ENCODE assay signal across 21 cellular contexts in the genomic region with DNA sequence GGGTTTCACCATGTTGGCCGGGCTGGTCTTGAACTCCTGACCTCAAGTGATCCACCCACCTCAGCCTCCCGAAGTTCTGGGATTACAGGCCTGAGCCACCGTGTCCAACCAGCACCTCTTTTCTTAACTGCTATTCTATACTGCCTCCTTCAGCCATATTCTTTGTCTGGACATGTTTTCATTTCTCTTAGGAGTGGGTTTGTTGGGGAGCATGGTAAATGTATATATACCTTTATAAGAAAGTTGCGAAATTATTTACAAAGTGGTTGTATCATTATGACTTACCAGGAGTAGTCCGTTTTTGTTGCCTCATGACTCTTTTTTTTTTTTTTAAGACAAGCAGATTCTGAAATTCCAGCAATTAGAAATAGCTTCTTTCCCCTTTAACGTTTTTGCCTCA. TPM values are rescaled to one million over a fixed set of nuclear protein-coding genes. Genes with fewer than 3 reads are reported as not detected.
DNase-seq lines count a peak whose midpoint lies in the region; ATAC-seq and TF ChIP-seq lines count a peak whose summit lies in the region.
"Had no signal": no experiment of that assay in that cellular context is flagged by ENCODE, and none has a peak within 500 bp of the region (broad histone marks: within the 10 kb centered on the region; RNA-seq: fewer than 3 reads in every experiment).

No MANE protein-coding gene starts in this region.

- peaks cover 17% of the 10 kb centered on the region for H3K4me1 ChIP-seq in PC-9 (replicated peaks; ENCODE audit: insufficient read depth)
- H3K4me1 ChIP-seq in neutrophil (ENCODE audit: control insufficient read depth in 1 of 2, insufficient read depth in 1 of 2, low read depth in 1 of 2, low read length in 1 of 2): peaks cover 7 to 20% of the 10 kb centered on the region in 2 experiments
- H3K4me1 ChIP-seq: colonic mucosa, neural progenitor cell had no signal

- H4K20me1 ChIP-seq in PC-9 (ENCODE audit: insufficient read depth): 0 out of 2 replicates have a peak, but pooled peaks cover 6% of the 10 kb centered on the region

- H3K9me3 ChIP-seq in PC-9 (ENCODE audit: insufficient read depth, low read depth) (peaks cover 6% of the 10 kb centered on the region; the same call in 1 of the 2 replicates), neutrophil (no peaks in the 10 kb centered on the region)
- H3K9me3 ChIP-seq: colonic mucosa, vagina had no signal

- peak overlapping the region; percentile 5; the same call in 1 of the 2 replicates for H3K4me2 ChIP-seq in PC-9
- H3K4me2 ChIP-seq: GM23338, neural progenitor cell had no signal

- H3K27ac ChIP-seq in PC-9 (peak overlapping the region; percentile 39; the same call in 1 of the 2 replicates), neutrophil (peak overlapping the region; percentile 17)
- H3K27ac ChIP-seq: colonic mucosa, neural progenitor cell, vagina had no signal

- TF ChIP-seq CTCF in PC-9 (conservative IDR thresholded peaks at IDR 0.05) (no peak), neutrophil (IDR thresholded peaks at IDR 0.05) (no peak)

- H3K36me3 Mint-ChIP-seq in activated naive CD4-positive, alpha-beta T cell treated with anti-CD3 and anti-CD28 coated beads, Interleukin-2, amount 10 ng/mL, durations not matched to agents 7 days and 5 days: peaks cover 61% of the 10 kb centered on the region
- peaks cover 0 to 47% of the 10 kb centered on the region in 2 donors for H3K36me3 Mint-ChIP-seq in activated naive CD4-positive, alpha-beta T cell treated with anti-CD3 and anti-CD28 coated beads, Interleukin-2, amount 50 U/mL, for 72 hours
- H3K36me3 Mint-ChIP-seq in central memory CD8-positive, alpha-beta T cell (ENCODE audit: insufficient read depth): peaks cover 36% of the 10 kb centered on the region

- H3K27me3 ChIP-seq in PC-9 (ENCODE audit: insufficient read depth, low read depth) (no peaks in the 10 kb centered on the region), neutrophil (no peaks in the 10 kb centered on the region)
- H3K27me3 ChIP-seq: colonic mucosa, neural progenitor cell, vagina had no signal

- H3K4me1 Mint-ChIP-seq in activated naive CD4-positive, alpha-beta T cell treated with anti-CD3 and anti-CD28 coated beads, Interleukin-2, amount 10 ng/mL, durations not matched to agents 7 days and 5 days: peaks cover 65% of the 10 kb centered on the region
- peaks cover 62% of the 10 kb centered on the region for H3K4me1 Mint-ChIP-seq in central memory CD8-positive, alpha-beta T cell
- H3K4me1 Mint-ChIP-seq: neural progenitor cell had no signal

- peak overlapping the region; percentile 69 for H3K27ac Mint-ChIP-seq in activated naive CD4-positive, alpha-beta T cell treated with anti-CD3 and anti-CD28 coated beads, Interleukin-2, amount 10 ng/mL, durations not matched to agents 7 days and 5 days
- peak overlapping the region in 1 of 2 donors; percentile 36 for H3K27ac Mint-ChIP-seq in activated naive CD4-positive, alpha-beta T cell treated with anti-CD3 and anti-CD28 coated beads, Interleukin-2, amount 50 U/mL, for 72 hours
- peak overlapping the region; percentile 20 for H3K27ac Mint-ChIP-seq in central memory CD8-positive, alpha-beta T cell (ENCODE audit: low read depth)
- H3K27ac Mint-ChIP-seq: GM23338, neural progenitor cell had no signal

- DNase-seq in activated naive CD4-positive, alpha-beta T cell treated with anti-CD3 and anti-CD28 coated beads, Interleukin-2, amount 10 ng/mL, durations not matched to agents 7 days and 5 days: no peak
- no peak for DNase-seq in activated naive CD4-positive, alpha-beta T cell treated with anti-CD3 and anti-CD28 coated beads, Interleukin-2, amount 50 U/mL, for 72 hours (ENCODE audit: low spot score in 2 of 2)
- peak in 1 of 2 experiments; percentile 38 for DNase-seq in PC-9
- DNase-seq in central memory CD8-positive, alpha-beta T cell (ENCODE audit: low spot score in 2 of 2): no peak
- DNase-seq in globus pallidus (ENCODE audit: low spot score): no peak
- DNase-seq: anterior cingulate cortex; colonic mucosa; DMS 273 treated with DMSO at 0.1 percent for 48 hours; NCI-H1694; NCI-H2227 treated with DMSO at 0.1 percent for 48 hours; NK-92 treated with Interleukin-12 subunit alpha and Interleukin-12 subunit beta, amount 100 ng/mL, for 24 hours; retina; Right ventricle myocardium superior; T-helper 2 cell had no signal

- H3K4me3 ChIP-seq in PC-9 (no peak overlapping the region), neutrophil (ENCODE audit: low read depth in 1 of 2, low read length in 1 of 2) (no peak overlapping the region)
- H3K4me3 ChIP-seq: colonic mucosa, GM23338, neural progenitor cell, vagina had no signal

- no peaks in the 10 kb centered on the region for H3K9me2 ChIP-seq in PC-9 (ENCODE audit: insufficient read depth)

- peaks cover 69% of the 10 kb centered on the region for H3K79me2 ChIP-seq in PC-9 (ENCODE audit: low read depth)

- no peak overlapping the region for H2AFZ ChIP-seq in PC-9
- H2AFZ ChIP-seq: GM23338, neural progenitor cell had no signal

- POLR2A ChIA-PET in PC-9 (lab: Charles Lee; ENCODE audit: unreplicated experiment): interaction anchor here (0.6 kb wide), 1 partner anchor 765 kb away, joined by 8 read pairs; no protein-coding TSS in a partner anchor

- no peak for ATAC-seq in activated naive CD4-positive, alpha-beta T cell treated with anti-CD3 and anti-CD28 coated beads, Interleukin-2, amount 50 U/mL, for 72 hours
- no peak for ATAC-seq in central memory CD8-positive, alpha-beta T cell (replicated peaks; ENCODE audit: extremely low read depth, poor library complexity, severe bottlenecking)
- ATAC-seq in HG03095 (IDR thresholded peaks at IDR 0.05; ENCODE audit: unreplicated experiment) (no peak), HG03045 (IDR thresholded peaks at IDR 0.05; ENCODE audit: unreplicated experiment) (no peak)
- ATAC-seq: activated CD4-positive, CD25-positive, alpha-beta regulatory T cell treated with anti-CD3 and anti-CD28 coated beads, Interleukin-2, amount 50 U/mL, for 24 hours; GM23338 had no signal

- H3K9me3 Mint-ChIP-seq in activated naive CD4-positive, alpha-beta T cell treated with anti-CD3 and anti-CD28 coated beads, Interleukin-2, amount 10 ng/mL, durations not matched to agents 7 days and 5 days: no peaks in the 10 kb centered on the region
- H3K9me3 Mint-ChIP-seq in activated naive CD4-positive, alpha-beta T cell treated with anti-CD3 and anti-CD28 coated beads, Interleukin-2, amount 50 U/mL, for 72 hours: peaks cover 0 to 10% of the 10 kb centered on the region in 2 donors
- no peaks in the 10 kb centered on the region for H3K9me3 Mint-ChIP-seq in central memory CD8-positive, alpha-beta T cell
- H3K9me3 Mint-ChIP-seq: GM23338 had no signal

- H3K36me3 ChIP-seq in PC-9 (ENCODE audit: low read depth) (no peaks in the 10 kb centered on the region), neutrophil (no peaks in the 10 kb centered on the region)
- H3K36me3 ChIP-seq: colonic mucosa, neural progenitor cell, vagina had no signal

- no peaks in the 10 kb centered on the region for H3K27me3 Mint-ChIP-seq in activated naive CD4-positive, alpha-beta T cell treated with anti-CD3 and anti-CD28 coated beads, Interleukin-2, amount 10 ng/mL, durations not matched to agents 7 days and 5 days
- H3K27me3 Mint-ChIP-seq in central memory CD8-positive, alpha-beta T cell: no peaks in the 10 kb centered on the region

- no peaks in the 10 kb centered on the region for H3F3A ChIP-seq in PC-9 (ENCODE audit: insufficient read depth, low read depth)

- CTCF ChIA-PET in activated naive CD4-positive, alpha-beta T cell treated with anti-CD3 and anti-CD28 coated beads, Interleukin-2, amount 10 ng/mL, durations not matched to agents 7 days and 5 days (lab: Charles Lee): no interaction called here
- CTCF ChIA-PET in PC-9 (lab: Charles Lee): no interaction called here

- no peak overlapping the region for H3K4me3 Mint-ChIP-seq in activated naive CD4-positive, alpha-beta T cell treated with anti-CD3 and anti-CD28 coated beads, Interleukin-2, amount 10 ng/mL, durations not matched to agents 7 days and 5 days
- H3K4me3 Mint-ChIP-seq in central memory CD8-positive, alpha-beta T cell: peak overlapping the region; percentile 14
- H3K4me3 Mint-ChIP-seq: GM23338, neural progenitor cell had no signal

- intact Hi-C loops in PC-9 (cut with micrococcal nuclease; ENCODE audit: unreplicated experiment): no loop called here

- no TSS peak for BruUV-seq in PC-9 (replicated peaks; lab: Mats Ljungman, UMichigan)

RNA-seq across cellular contexts. Expression of a gene that starts 38.7 kb away (rescaled TPM):
- total RNA-seq in activated naive CD4-positive, alpha-beta T cell treated with anti-CD3 and anti-CD28 coated beads, Interleukin-2, amount 50 U/mL, for 72 hours: 100 to 1,000 TPM in 1 of 2 donors, 10 to 100 TPM in 1; 84.6 to 102 TPM
- total RNA-seq in PC-9 (2021): 27.3 and 32.8 TPM in 2 replicates
